1 cellular context compared by ENCODE assay signal in the genomic region with DNA sequence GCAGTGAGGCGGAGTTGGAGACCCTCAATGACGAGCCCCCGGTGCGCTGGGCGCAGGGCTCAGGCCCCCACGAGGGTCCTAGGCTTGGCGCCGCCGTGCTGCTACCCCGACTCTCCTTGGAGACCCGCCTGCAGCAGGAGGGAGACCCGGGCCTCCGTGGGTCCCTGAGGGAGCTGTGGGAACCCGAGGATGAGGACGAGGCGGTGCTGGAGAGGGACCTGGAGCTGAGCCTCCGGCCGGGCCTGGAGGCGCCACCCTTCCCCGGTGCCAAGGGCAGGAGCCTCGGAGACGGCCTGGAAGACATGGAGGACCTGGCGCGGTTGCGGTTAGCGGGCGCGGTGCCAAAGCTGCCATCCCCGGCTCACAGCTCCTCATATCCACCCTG.
TF ChIP-seq lines count a peak whose summit lies in the region.

No MANE protein-coding gene starts in this region.

TF ChIP-seq in liver, 16 proteins besides CTCF, POLR2A, EP300 and RAD21 (continued from another document):
- TF ChIP-seq, protein P1, sequence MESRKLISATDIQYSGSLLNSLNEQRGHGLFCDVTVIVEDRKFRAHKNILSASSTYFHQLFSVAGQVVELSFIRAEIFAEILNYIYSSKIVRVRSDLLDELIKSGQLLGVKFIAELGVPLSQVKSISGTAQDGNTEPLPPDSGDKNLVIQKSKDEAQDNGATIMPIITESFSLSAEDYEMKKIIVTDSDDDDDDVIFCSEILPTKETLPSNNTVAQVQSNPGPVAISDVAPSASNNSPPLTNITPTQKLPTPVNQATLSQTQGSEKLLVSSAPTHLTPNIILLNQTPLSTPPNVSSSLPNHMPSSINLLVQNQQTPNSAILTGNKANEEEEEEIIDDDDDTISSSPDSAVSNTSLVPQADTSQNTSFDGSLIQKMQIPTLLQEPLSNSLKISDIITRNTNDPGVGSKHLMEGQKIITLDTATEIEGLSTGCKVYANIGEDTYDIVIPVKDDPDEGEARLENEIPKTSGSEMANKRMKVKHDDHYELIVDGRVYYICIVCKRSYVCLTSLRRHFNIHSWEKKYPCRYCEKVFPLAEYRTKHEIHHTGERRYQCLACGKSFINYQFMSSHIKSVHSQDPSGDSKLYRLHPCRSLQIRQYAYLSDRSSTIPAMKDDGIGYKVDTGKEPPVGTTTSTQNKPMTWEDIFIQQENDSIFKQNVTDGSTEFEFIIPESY (IDR thresholded peaks at IDR 0.05) = no peak
- TF ChIP-seq TAF1 (conservative IDR thresholded peaks at IDR 0.05) (no peak), EGR1 (IDR thresholded peaks at IDR 0.05; ENCODE audit: low read depth in 2 of 2) (no peak)
- TF ChIP-seq, protein P2, sequence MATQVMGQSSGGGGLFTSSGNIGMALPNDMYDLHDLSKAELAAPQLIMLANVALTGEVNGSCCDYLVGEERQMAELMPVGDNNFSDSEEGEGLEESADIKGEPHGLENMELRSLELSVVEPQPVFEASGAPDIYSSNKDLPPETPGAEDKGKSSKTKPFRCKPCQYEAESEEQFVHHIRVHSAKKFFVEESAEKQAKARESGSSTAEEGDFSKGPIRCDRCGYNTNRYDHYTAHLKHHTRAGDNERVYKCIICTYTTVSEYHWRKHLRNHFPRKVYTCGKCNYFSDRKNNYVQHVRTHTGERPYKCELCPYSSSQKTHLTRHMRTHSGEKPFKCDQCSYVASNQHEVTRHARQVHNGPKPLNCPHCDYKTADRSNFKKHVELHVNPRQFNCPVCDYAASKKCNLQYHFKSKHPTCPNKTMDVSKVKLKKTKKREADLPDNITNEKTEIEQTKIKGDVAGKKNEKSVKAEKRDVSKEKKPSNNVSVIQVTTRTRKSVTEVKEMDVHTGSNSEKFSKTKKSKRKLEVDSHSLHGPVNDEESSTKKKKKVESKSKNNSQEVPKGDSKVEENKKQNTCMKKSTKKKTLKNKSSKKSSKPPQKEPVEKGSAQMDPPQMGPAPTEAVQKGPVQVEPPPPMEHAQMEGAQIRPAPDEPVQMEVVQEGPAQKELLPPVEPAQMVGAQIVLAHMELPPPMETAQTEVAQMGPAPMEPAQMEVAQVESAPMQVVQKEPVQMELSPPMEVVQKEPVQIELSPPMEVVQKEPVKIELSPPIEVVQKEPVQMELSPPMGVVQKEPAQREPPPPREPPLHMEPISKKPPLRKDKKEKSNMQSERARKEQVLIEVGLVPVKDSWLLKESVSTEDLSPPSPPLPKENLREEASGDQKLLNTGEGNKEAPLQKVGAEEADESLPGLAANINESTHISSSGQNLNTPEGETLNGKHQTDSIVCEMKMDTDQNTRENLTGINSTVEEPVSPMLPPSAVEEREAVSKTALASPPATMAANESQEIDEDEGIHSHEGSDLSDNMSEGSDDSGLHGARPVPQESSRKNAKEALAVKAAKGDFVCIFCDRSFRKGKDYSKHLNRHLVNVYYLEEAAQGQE (IDR thresholded peaks at IDR 0.05) = no peak
TF ChIP-seq in liver: peak in this region for 0.
